17 cellular contexts compared by ENCODE assay signal in genomic region chr9:93244101-93244500, GRCh38.
A peak's percentile ranks its signal among the peaks of the same experiment; 100 is the strongest.
DNase-seq lines count a peak whose midpoint lies in the region; ATAC-seq and TF ChIP-seq lines count a peak whose summit lies in the region.
"Had no signal": no experiment of that assay in that cellular context is flagged by ENCODE, and none has a peak within 500 bp of the region (broad histone marks: within the 10 kb centered on the region; RNA-seq: fewer than 3 reads in every experiment).

No MANE protein-coding gene starts in this region.

- POLR2A ChIA-PET in HCT116 (lab: Charles Lee): no interaction called here

- no peak for TF ChIP-seq RAD21 in HCT116 (IDR thresholded peaks at IDR 0.05; ENCODE audit: low read depth)

- H3K36me3 Mint-ChIP-seq in glutamatergic neuron (ENCODE audit: unreplicated experiment) (peaks cover 3% of the 10 kb centered on the region), mesothelial cell of epicardium (peaks cover 4% of the 10 kb centered on the region)
- H3K36me3 Mint-ChIP-seq: CD8-positive, alpha-beta memory T cell had no signal

- peaks cover 17% of the 10 kb centered on the region for H3K9me3 Mint-ChIP-seq in glutamatergic neuron (ENCODE audit: unreplicated experiment)
- no peaks in the 10 kb centered on the region for H3K9me3 Mint-ChIP-seq in mesothelial cell of epicardium
- H3K9me3 Mint-ChIP-seq: CD8-positive, alpha-beta memory T cell had no signal

- no peaks in the 10 kb centered on the region for H3K79me2 ChIP-seq in HCT116 (ENCODE audit: insufficient read depth, low read length)

- H3K27me3 Mint-ChIP-seq in glutamatergic neuron (ENCODE audit: unreplicated experiment): peaks cover 15% of the 10 kb centered on the region
- H3K27me3 Mint-ChIP-seq in mesothelial cell of epicardium (ENCODE audit: low read depth): no peaks in the 10 kb centered on the region

- CTCF ChIA-PET in HCT116 (lab: Charles Lee): no interaction called here

- H3K9me3 ChIP-seq in BLaER1 (no peaks in the 10 kb centered on the region), HCT116 (ENCODE audit: control insufficient read depth in 1 of 2, insufficient read depth in 1 of 2, low read depth in 1 of 2, low read length in 2 of 2) (no peaks in the 10 kb centered on the region)

- no peaks in the 10 kb centered on the region for H3K27me3 ChIP-seq in BLaER1
- H3K27me3 ChIP-seq in HCT116 (ENCODE audit: insufficient read depth, low read length): no peaks in the 10 kb centered on the region

- H3K4me2 ChIP-seq in BLaER1 (peak overlapping the region; percentile 94), HCT116 (ENCODE audit: low read length) (peak overlapping the region; percentile 53)

- no peak for ATAC-seq in HCT116
- no peak for ATAC-seq in HG02798 (IDR thresholded peaks at IDR 0.05; ENCODE audit: poor library complexity, unreplicated experiment)
- ATAC-seq in HG02981 (IDR thresholded peaks at IDR 0.05; ENCODE audit: unreplicated experiment): no peak
- ATAC-seq: K562 had no signal

- no peaks in the 10 kb centered on the region for H3K9me2 ChIP-seq in HCT116 (ENCODE audit: insufficient read depth)

- no TSS peak for BruUV-seq in HCT116 (replicated peaks; lab: Mats Ljungman, UMichigan)

- RAD21 ChIA-PET in HCT116 (lab: Charles Lee; ENCODE audit: low non-redundant PET in 1 of 2, low total read pairs in 2 of 2, uncharacterized antibody in 2 of 2, unreplicated experiment in 2 of 2): no interaction called here

- no peaks in the 10 kb centered on the region for H4K20me1 ChIP-seq in BLaER1
- no peaks in the 10 kb centered on the region for H4K20me1 ChIP-seq in HCT116 (ENCODE audit: insufficient read depth)

- no peak overlapping the region for H2AFZ ChIP-seq in HCT116 (ENCODE audit: low read depth, low read length, poor library complexity, severe bottlenecking)

- H3K9ac ChIP-seq in BLaER1: peak overlapping the region; percentile 48; the same call in 1 of the 2 replicates
- 0 out of 2 replicates have a peak overlapping the region, but pooled peaks have one; percentile 33 for H3K9ac ChIP-seq in HCT116 (ENCODE audit: low read length)

- DNase-seq in HCT116 (ENCODE audit: low read depth, low spot score) (no peak), NCI-H69 (lab: John Stamatoyannopoulos, UW) (peak; percentile 62), glutamatergic neuron (no peak), glomerular visceral epithelial cell (ENCODE audit: extremely low spot score) (no peak), mesothelial cell of epicardium (ENCODE audit: low spot score in 2 of 2, unreplicated experiment in 2 of 2) (no peak)
- DNase-seq: CD8-positive, alpha-beta memory T cell; GDM1; GOT3; NCI-H1105; NCI-H345; NCI-H526 treated with DMSO at 0.1 percent for 48 hours; SHP77 had no signal

- H3K27ac ChIP-seq in BLaER1: peak overlapping the region; percentile 77
- no peak overlapping the region for H3K27ac ChIP-seq in HCT116 (ENCODE audit: low read depth, low read length)
- H3K27ac ChIP-seq: SK-N-MC had no signal

- TF ChIP-seq POLR2A in HCT116 (IDR thresholded peaks at IDR 0.05; ENCODE audit: borderline replicate concordance, extremely low read depth, insufficient read depth, insufficient read length): no peak

- H3K4me3 ChIP-seq in BLaER1 (peak overlapping the region; percentile 37), HCT116 (replicated peaks in 1 of 2; ENCODE audit: low read depth in 1 of 2, low read length in 2 of 2) (no peak overlapping the region)
- H3K4me3 ChIP-seq: K562, SK-N-MC had no signal

- intact Hi-C loops in HCT116 (cut with micrococcal nuclease): no loop called here

- H3K27ac Mint-ChIP-seq in glutamatergic neuron (ENCODE audit: unreplicated experiment) (peak overlapping the region; percentile 88), mesothelial cell of epicardium (no peak overlapping the region)

- H3K4me3 Mint-ChIP-seq in glutamatergic neuron (ENCODE audit: unreplicated experiment) (peak overlapping the region; percentile 78), mesothelial cell of epicardium (no peak overlapping the region)
- H3K4me3 Mint-ChIP-seq: CD8-positive, alpha-beta memory T cell had no signal

- TF ChIP-seq CTCF in HCT116 (IDR thresholded peaks at IDR 0.05 in 2 of 3, conservative IDR thresholded peaks at IDR 0.05 in 1 of 3; ENCODE audit: borderline replicate concordance in 1 of 3, insufficient read depth in 1 of 3, low read depth in 2 of 3, low read length in 2 of 3) (no peak), glutamatergic neuron (IDR thresholded peaks at IDR 0.05; ENCODE audit: partially characterized antibody, unreplicated experiment) (no peak), mesothelial cell of epicardium (IDR thresholded peaks at IDR 0.05; ENCODE audit: unreplicated experiment) (no peak)

- H3K4me1 Mint-ChIP-seq in glutamatergic neuron (ENCODE audit: low read depth, unreplicated experiment) (peaks cover 50% of the 10 kb centered on the region), mesothelial cell of epicardium (no peaks in the 10 kb centered on the region)

- H3K4me1 ChIP-seq in BLaER1 (peaks cover 45% of the 10 kb centered on the region), HCT116 (ENCODE audit: control insufficient read depth in 1 of 2, insufficient read depth in 2 of 2, low read length in 2 of 2) (peaks cover 13 to 24% of the 10 kb centered on the region in 2 experiments)

- peaks cover 41% of the 10 kb centered on the region for H3K36me3 ChIP-seq in BLaER1
- H3K36me3 ChIP-seq in HCT116 (ENCODE audit: control insufficient read depth in 1 of 2, insufficient read depth in 2 of 2, low read length in 2 of 2): peaks cover 0 to 3% of the 10 kb centered on the region in 2 experiments; a peak in 2 of 4 replicates

TF ChIP-seq in HCT116, 20 proteins besides CTCF, POLR2A, EP300 and RAD21 (continues in another document):
- TF ChIP-seq, protein P1, sequence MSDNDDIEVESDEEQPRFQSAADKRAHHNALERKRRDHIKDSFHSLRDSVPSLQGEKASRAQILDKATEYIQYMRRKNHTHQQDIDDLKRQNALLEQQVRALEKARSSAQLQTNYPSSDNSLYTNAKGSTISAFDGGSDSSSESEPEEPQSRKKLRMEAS (IDR thresholded peaks at IDR 0.05): no peak
- TF ChIP-seq ZNF274 (IDR thresholded peaks at IDR 0.05; ENCODE audit: low read depth, low read length): no peak
- TF ChIP-seq FOSL1 (IDR thresholded peaks at IDR 0.05; ENCODE audit: low read depth): no peak
- TF ChIP-seq EZH2phosphoT487 (IDR thresholded peaks at IDR 0.05; ENCODE audit: borderline replicate concordance): no peak
- TF ChIP-seq, protein P2, sequence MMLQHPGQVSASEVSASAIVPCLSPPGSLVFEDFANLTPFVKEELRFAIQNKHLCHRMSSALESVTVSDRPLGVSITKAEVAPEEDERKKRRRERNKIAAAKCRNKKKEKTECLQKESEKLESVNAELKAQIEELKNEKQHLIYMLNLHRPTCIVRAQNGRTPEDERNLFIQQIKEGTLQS (IDR thresholded peaks at IDR 0.05): no peak
- no peak for TF ChIP-seq ZFX (IDR thresholded peaks at IDR 0.05)
- no peak for TF ChIP-seq REST (IDR thresholded peaks at IDR 0.05; ENCODE audit: low read depth)
- no peak for TF ChIP-seq SRF (IDR thresholded peaks at IDR 0.05; ENCODE audit: low read depth)
- no peak for TF ChIP-seq CBX3 (IDR thresholded peaks at IDR 0.05; ENCODE audit: low read depth)
- no peak for TF ChIP-seq POLR2AphosphoS5 (IDR thresholded peaks at IDR 0.05; ENCODE audit: low read depth, low read length)
- no peak for TF ChIP-seq TCF7L2 (IDR thresholded peaks at IDR 0.05; ENCODE audit: borderline replicate concordance, extremely low read depth, insufficient read depth, insufficient read length)
- no peak for TF ChIP-seq SIN3A (IDR thresholded peaks at IDR 0.05; ENCODE audit: low read depth)
- TF ChIP-seq SP1 (IDR thresholded peaks at IDR 0.05; ENCODE audit: low read depth): no peak
- TF ChIP-seq EZH2 (IDR thresholded peaks at IDR 0.05): no peak
- no peak for TF ChIP-seq ELF1 (IDR thresholded peaks at IDR 0.05; ENCODE audit: borderline replicate concordance, low read depth)
- TF ChIP-seq, protein P3, sequence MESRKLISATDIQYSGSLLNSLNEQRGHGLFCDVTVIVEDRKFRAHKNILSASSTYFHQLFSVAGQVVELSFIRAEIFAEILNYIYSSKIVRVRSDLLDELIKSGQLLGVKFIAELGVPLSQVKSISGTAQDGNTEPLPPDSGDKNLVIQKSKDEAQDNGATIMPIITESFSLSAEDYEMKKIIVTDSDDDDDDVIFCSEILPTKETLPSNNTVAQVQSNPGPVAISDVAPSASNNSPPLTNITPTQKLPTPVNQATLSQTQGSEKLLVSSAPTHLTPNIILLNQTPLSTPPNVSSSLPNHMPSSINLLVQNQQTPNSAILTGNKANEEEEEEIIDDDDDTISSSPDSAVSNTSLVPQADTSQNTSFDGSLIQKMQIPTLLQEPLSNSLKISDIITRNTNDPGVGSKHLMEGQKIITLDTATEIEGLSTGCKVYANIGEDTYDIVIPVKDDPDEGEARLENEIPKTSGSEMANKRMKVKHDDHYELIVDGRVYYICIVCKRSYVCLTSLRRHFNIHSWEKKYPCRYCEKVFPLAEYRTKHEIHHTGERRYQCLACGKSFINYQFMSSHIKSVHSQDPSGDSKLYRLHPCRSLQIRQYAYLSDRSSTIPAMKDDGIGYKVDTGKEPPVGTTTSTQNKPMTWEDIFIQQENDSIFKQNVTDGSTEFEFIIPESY (IDR thresholded peaks at IDR 0.05; ENCODE audit: extremely low read depth, insufficient replicate concordance, low read length): no peak
